34 cellular contexts compared by ENCODE assay signal in genomic region chr13:54643863-54644262, GRCh38.
"Had no signal": no experiment of that assay in that cellular context is flagged by ENCODE, and none has a peak within 500 bp of the region (broad histone marks: within the 10 kb centered on the region; RNA-seq: fewer than 3 reads in every experiment).

No MANE protein-coding gene starts in this region.

- H3K9me3 ChIP-seq: MG63 had no signal

- H3K4me3 ChIP-seq: MG63 had no signal

- H3K27me3 ChIP-seq: MG63 had no signal

- H3K27ac ChIP-seq: KMS-11 had no signal

- H3K36me3 ChIP-seq: MG63 had no signal

- H3K9ac ChIP-seq: KMS-11 had no signal

- H3K4me2 ChIP-seq: KMS-11 had no signal

- DNase-seq: Karpas-422, Kasumi-1, MG63, MV-4-11, NCI-H1048, NCI-H1092, NCI-H1092 treated with DMSO at 0.1 percent for 48 hours, NCI-H1105, NCI-H1105 treated with DMSO at 0.1 percent for 48 hours, NCI-H1417, NCI-H1417 treated with DMSO at 0.1 percent for 48 hours, NCI-H1436, NCI-H1436 treated with DMSO at 0.1 percent for 48 hours, NCI-H146, NCI-H1694, NCI-H1694 treated with DMSO at 0.1 percent for 48 hours, NCI-H187, NCI-H187 treated with DMSO at 0.1 percent for 48 hours, NCI-H1930, NCI-H2029, NCI-H2029 treated with DMSO at 0.1 percent for 48 hours, NCI-H2081, NCI-H2081 treated with DMSO at 0.1 percent for 48 hours, NCI-H2107, NCI-H2171, NCI-H2171 treated with DMSO at 0.1 percent for 48 hours, NCI-H2227 treated with DMSO at 0.1 percent for 48 hours, NCI-H226, NCI-H345, NCI-H446, NCI-H446 treated with DMSO at 0.1 percent for 48 hours, NCI-H510A, NCI-H510A treated with DMSO at 0.1 percent for 48 hours had no signal
